In the genomic region with DNA sequence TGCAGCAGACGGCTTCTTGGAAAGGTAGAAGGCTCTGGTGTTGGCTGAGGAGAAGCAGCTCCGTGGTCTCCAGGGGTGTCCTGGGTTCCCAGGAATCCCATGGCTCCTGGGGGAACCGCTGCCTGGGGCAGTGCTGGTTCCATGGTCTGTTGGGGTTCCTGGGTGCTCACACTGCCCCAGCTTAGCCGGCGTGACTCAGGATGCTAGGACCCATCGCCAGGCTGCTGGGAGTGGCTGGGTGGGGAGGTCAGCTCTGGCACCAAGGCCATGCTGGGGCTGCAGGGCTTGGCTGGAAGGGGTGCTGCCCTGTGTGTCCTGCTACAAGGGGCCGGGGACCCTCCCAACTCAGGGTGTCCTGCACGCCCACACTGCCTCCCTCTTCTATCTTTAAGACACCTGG, we compare ENCODE assay signal across 24 cellular contexts.
"Had no signal": no experiment of that assay in that cellular context is flagged by ENCODE, and none has a peak within 500 bp of the region (broad histone marks: within the 10 kb centered on the region; RNA-seq: fewer than 3 reads in every experiment).

No MANE protein-coding gene starts in this region.

- H3K4me3 Mint-ChIP-seq: effector memory CD8-positive, alpha-beta T cell; mesothelial cell of epicardium; neural crest cell had no signal

- H3K9me3 ChIP-seq: gastrocnemius medialis, prostate gland, testis, tibial artery had no signal

- H3K27me3 ChIP-seq: cardiac muscle cell, gastrocnemius medialis, right atrium auricular region, sigmoid colon, testis, tibial artery, upper lobe of left lung had no signal

- H3K36me3 ChIP-seq: cardiac muscle cell, gastrocnemius medialis, prostate gland, right atrium auricular region had no signal

- H3K27ac ChIP-seq: cardiac muscle cell, gastrocnemius medialis, prostate gland, right atrium auricular region, sigmoid colon, testis, tibial artery, upper lobe of left lung had no signal

- DNase-seq: cortex of kidney; effector memory CD8-positive, alpha-beta T cell; foreskin fibroblast; gastrocnemius medialis; head of caudate nucleus; kidney; mesenchymal stem cell; mucosa of descending colon; naive B cell; sigmoid colon; stimulated activated CD4-positive, alpha-beta T cell treated with anti-CD3 and anti-CD28 coated beads, Interleukin-2, amount 100 ng/mL, for 24 hours; stimulated activated CD4-positive, alpha-beta T cell treated with anti-CD3 and anti-CD28 coated beads, Interleukin-4, amount 100 ng/mL, for 4 hours; stimulated activated naive CD4-positive, alpha-beta T cell; substantia nigra; testis; tibial artery; upper lobe of left lung had no signal

- ATAC-seq: effector memory CD8-positive, alpha-beta T cell; gastrocnemius medialis; left lobe of liver; mucosa of descending colon had no signal

- H3K27me3 Mint-ChIP-seq: effector memory CD8-positive, alpha-beta T cell; naive B cell had no signal

- H3K4me1 Mint-ChIP-seq: mesothelial cell of epicardium, neural crest cell had no signal

- H3K4me3 ChIP-seq: cardiac muscle cell, gastrocnemius medialis, lung, mucosa of descending colon, prostate gland, right atrium auricular region, sigmoid colon, testis, tibial artery, upper lobe of left lung had no signal

- H3K27ac Mint-ChIP-seq: mesothelial cell of epicardium had no signal

- H3K9me3 Mint-ChIP-seq: neural crest cell had no signal

- H3K4me1 ChIP-seq: gastrocnemius medialis, prostate gland, right atrium auricular region, sigmoid colon, testis, tibial artery, upper lobe of left lung had no signal
